In genomic region chr7:120931243-120931642, GRCh38 we compare ENCODE assay signal across 20 cellular contexts. TPM values are rescaled to one million over a fixed set of nuclear protein-coding genes. Genes with fewer than 3 reads are reported as not detected.
DNase-seq lines count a peak whose midpoint lies in the region; ATAC-seq and TF ChIP-seq lines count a peak whose summit lies in the region.
"Had no signal": no experiment of that assay in that cellular context is flagged by ENCODE, and none has a peak within 500 bp of the region (broad histone marks: within the 10 kb centered on the region; RNA-seq: fewer than 3 reads in every experiment).

No MANE protein-coding gene starts in this region.

- ATAC-seq in stimulated activated effector memory CD8-positive, alpha-beta T cell treated with anti-CD3 and anti-CD28 coated beads, Interleukin-12 subunit alpha, Interleukin-12 subunit beta, amount 100 ng/mL, for 72 hours: no peak

- peak; percentile 24 for DNase-seq in NCI-H446 treated with DMSO at 0.1 percent for 48 hours (lab: John Stamatoyannopoulos, UW)
- no peak for DNase-seq in NCI-H446 (lab: John Stamatoyannopoulos, UW)
- peak; percentile 13 for DNase-seq in LHCN-M2 (ENCODE audit: low read depth)
- peak; percentile 68 for DNase-seq in dermis microvascular lymphatic vessel endothelial cell (ENCODE audit: low read depth in 2 of 2)
- DNase-seq in stimulated activated effector memory CD8-positive, alpha-beta T cell treated with anti-CD3 and anti-CD28 coated beads, Interleukin-12 subunit alpha, Interleukin-12 subunit beta, amount 100 ng/mL, for 72 hours (ENCODE audit: low spot score in 2 of 2): no peak
- no peak for DNase-seq in kidney tubule cell (ENCODE audit: low spot score)
- DNase-seq in H9: no peak
- no peak for DNase-seq in Caco-2
- DNase-seq: 8988T; CD4-positive, CD25-positive, alpha-beta regulatory T cell; DMS153; NCI-H1105 treated with DMSO at 0.1 percent for 48 hours; NCI-H1694; NCI-H2081 treated with DMSO at 0.1 percent for 48 hours; NCI-H510A; NCI-H774; Right ventricle myocardium superior had no signal

- no peak overlapping the region for H2BK15ac ChIP-seq in H9 (ENCODE audit: low read depth, low read length)

- no peak overlapping the region for H4K91ac ChIP-seq in H9 (ENCODE audit: insufficient read length, low read depth, low read length)

- no peak overlapping the region for H3K4me3 Mint-ChIP-seq in stimulated activated effector memory CD8-positive, alpha-beta T cell treated with anti-CD3 and anti-CD28 coated beads, Interleukin-12 subunit alpha, Interleukin-12 subunit beta, amount 100 ng/mL, for 72 hours
- H3K4me3 Mint-ChIP-seq in H9 (no peak overlapping the region), Caco-2 (ENCODE audit: unreplicated experiment) (no peak overlapping the region)
- H3K4me3 Mint-ChIP-seq: B cell; CD4-positive, CD25-positive, alpha-beta regulatory T cell had no signal

- no peak overlapping the region for H3K14ac ChIP-seq in H9 (ENCODE audit: insufficient read depth, low read length)

- no peak for TF ChIP-seq CTCF in H9 (conservative IDR thresholded peaks at IDR 0.05)
- no peak for TF ChIP-seq CTCF in Caco-2 (IDR thresholded peaks at IDR 0.05; ENCODE audit: insufficient read depth in 1 of 2, low read depth in 1 of 2, low read length in 1 of 2, severe bottlenecking in 1 of 2, unreplicated experiment in 1 of 2)

- H3K23me2 ChIP-seq in H9 (ENCODE audit: insufficient read length, low read depth, low read length, poor library complexity, severe bottlenecking): no peaks in the 10 kb centered on the region

- CTCF ChIA-PET in Caco-2 (lab: Charles Lee): interaction anchor here (0.6 kb wide), 1 partner anchor 20 kb away, joined by 4 read pairs; no protein-coding TSS in a partner anchor

- no peaks in the 10 kb centered on the region for H3K36me3 ChIP-seq in Caco-2 (ENCODE audit: control insufficient read depth, insufficient read depth, low read length)
- H3K36me3 ChIP-seq: HAP-1 had no signal

- no peak overlapping the region for H3K18ac ChIP-seq in H9 (ENCODE audit: insufficient read length, low read depth, low read length)

- H3K4me1 Mint-ChIP-seq in stimulated activated effector memory CD8-positive, alpha-beta T cell treated with anti-CD3 and anti-CD28 coated beads, Interleukin-12 subunit alpha, Interleukin-12 subunit beta, amount 100 ng/mL, for 72 hours: no peaks in the 10 kb centered on the region
- peaks cover 16% of the 10 kb centered on the region in 2 experiments for H3K4me1 Mint-ChIP-seq in H9
- H3K4me1 Mint-ChIP-seq in Caco-2 (ENCODE audit: low read depth, unreplicated experiment): no peaks in the 10 kb centered on the region

- no peak overlapping the region for H4K8ac ChIP-seq in H9 (replicated peaks; ENCODE audit: insufficient read length, low read depth, low read length)

- H3K4me1 ChIP-seq in H9 (ENCODE audit: insufficient read depth, low read length) (peaks cover 6% of the 10 kb centered on the region; the same call in 1 of the 2 replicates), Caco-2 (no peaks in the 10 kb centered on the region)

- H3K56ac ChIP-seq in H9 (ENCODE audit: insufficient read length, low read depth, low read length): no peak overlapping the region

- no peaks in the 10 kb centered on the region for H3K27me3 Mint-ChIP-seq in H9 (ENCODE audit: low read depth)
- peaks cover 4% of the 10 kb centered on the region for H3K27me3 Mint-ChIP-seq in Caco-2 (ENCODE audit: insufficient read depth, unreplicated experiment)

- H4K5ac ChIP-seq in H9 (ENCODE audit: insufficient read length, low read depth, low read length): no peak overlapping the region

- no TSS peak for BruUV-seq in Caco-2 (replicated peaks; lab: Mats Ljungman, UMichigan)

- no peak overlapping the region for H2BK12ac ChIP-seq in H9 (ENCODE audit: insufficient read length, low read depth, low read length)

- no peak overlapping the region for H3T11ph ChIP-seq in H9 (ENCODE audit: low read length)

- H3K23ac ChIP-seq in H9 (ENCODE audit: insufficient read length, low read depth, low read length): no peak overlapping the region

- H3K79me1 ChIP-seq in H9 (ENCODE audit: insufficient read depth, low read depth, low read length, poor library complexity, severe bottlenecking): no peaks in the 10 kb centered on the region

- H3K36me3 Mint-ChIP-seq in stimulated activated effector memory CD8-positive, alpha-beta T cell treated with anti-CD3 and anti-CD28 coated beads, Interleukin-12 subunit alpha, Interleukin-12 subunit beta, amount 100 ng/mL, for 72 hours: peaks cover 6% of the 10 kb centered on the region
- H3K36me3 Mint-ChIP-seq in H9 (ENCODE audit: insufficient read depth in 1 of 3, low read depth in 3 of 3) (no peaks in the 10 kb centered on the region), Caco-2 (ENCODE audit: insufficient read depth, unreplicated experiment) (no peaks in the 10 kb centered on the region)
- H3K36me3 Mint-ChIP-seq: CD4-positive, CD25-positive, alpha-beta regulatory T cell had no signal

- no peak overlapping the region for H2BK20ac ChIP-seq in H9 (ENCODE audit: low read depth, low read length, poor library complexity, severe bottlenecking)

- H3K27me3 ChIP-seq in H9 (ENCODE audit: insufficient read depth, low read length): no peaks in the 10 kb centered on the region
- H3K27me3 ChIP-seq in Caco-2 (replicated peaks; ENCODE audit: control insufficient read depth, insufficient read depth, low read length): no peaks in the 10 kb centered on the region

- no peaks in the 10 kb centered on the region for H4K20me1 ChIP-seq in H9 (ENCODE audit: control insufficient read depth, insufficient read depth, insufficient read length)

- H2BK120ac ChIP-seq in H9 (ENCODE audit: low read depth, low read length, poor library complexity, severe bottlenecking): no peak overlapping the region

- H3K4ac ChIP-seq in H9 (ENCODE audit: low read depth, low read length): no peak overlapping the region

- H2BK5ac ChIP-seq in H9 (ENCODE audit: insufficient read length, low read length): no peak overlapping the region

- no peak overlapping the region for H3K9ac ChIP-seq in H9 (ENCODE audit: extremely low read depth, insufficient read length, low read length)

- H3K27ac ChIP-seq in H9 (ENCODE audit: insufficient read length, low read depth, low read length): no peak overlapping the region

- H3K79me2 ChIP-seq in H9 (ENCODE audit: insufficient read depth, low read length): no peaks in the 10 kb centered on the region

- no peak overlapping the region for H2AK5ac ChIP-seq in H9 (ENCODE audit: insufficient read length, low read length)

- H3K9me3 Mint-ChIP-seq in stimulated activated effector memory CD8-positive, alpha-beta T cell treated with anti-CD3 and anti-CD28 coated beads, Interleukin-12 subunit alpha, Interleukin-12 subunit beta, amount 100 ng/mL, for 72 hours: no peaks in the 10 kb centered on the region
- H3K9me3 Mint-ChIP-seq in H9 (no peaks in the 10 kb centered on the region), Caco-2 (ENCODE audit: unreplicated experiment) (no peaks in the 10 kb centered on the region)
- H3K9me3 Mint-ChIP-seq: CD4-positive, CD25-positive, alpha-beta regulatory T cell had no signal

- POLR2A ChIA-PET in Caco-2 (lab: Charles Lee): no interaction called here

- no peak overlapping the region for H2AFZ ChIP-seq in H9 (ENCODE audit: low read length)

- intact Hi-C loops in Caco-2 (cut with micrococcal nuclease; ENCODE audit: unreplicated experiment): no loop called here

- H3K27ac Mint-ChIP-seq in stimulated activated effector memory CD8-positive, alpha-beta T cell treated with anti-CD3 and anti-CD28 coated beads, Interleukin-12 subunit alpha, Interleukin-12 subunit beta, amount 100 ng/mL, for 72 hours: peak overlapping the region; percentile 46
- H3K27ac Mint-ChIP-seq in H9 (no peak overlapping the region), Caco-2 (ENCODE audit: unreplicated experiment) (no peak overlapping the region)
- H3K27ac Mint-ChIP-seq: B cell; CD4-positive, CD25-positive, alpha-beta regulatory T cell had no signal

- H3K9me3 ChIP-seq in H9 (ENCODE audit: control insufficient read depth, low read depth, low read length) (no peaks in the 10 kb centered on the region), Caco-2 (no peaks in the 10 kb centered on the region)
- H3K9me3 ChIP-seq: HAP-1 had no signal

- WGBS in H9 (ENCODE audit: extremely low coverage, insufficient read length, low lambda C conversion rate): no CpG with 5 or more reads among the region's 1 CpG

- no peak overlapping the region for H3K4me2 ChIP-seq in H9 (ENCODE audit: insufficient read depth, insufficient read length, low read length)

- no peak overlapping the region for H3K4me3 ChIP-seq in Caco-2 (ENCODE audit: low read depth, low read length)
- H3K4me3 ChIP-seq: HAP-1 had no signal

RNA-seq across cellular contexts. Expression of gene ING3, which starts 19.3 kb away (rescaled TPM):
- total RNA-seq in LHCN-M2 (2014; rRNA removed): 20.3 and 20.7 TPM in 2 replicates
- 7.5 TPM for polyA plus RNA-seq in LHCN-M2 (2012)
- total RNA-seq in dermis microvascular lymphatic vessel endothelial cell: 21.1 and 26.3 TPM in 2 replicates
- 22.7 and 23.1 TPM in 2 replicates for total RNA-seq in H9 (2021)
- total RNA-seq in Caco-2 (2022): 13.7 and 14.6 TPM in 2 replicates

RNA-seq across cellular contexts. Expression of gene CPED1, which starts 57.3 kb away (rescaled TPM):
- 71.4 and 75.8 TPM in 2 replicates for total RNA-seq in LHCN-M2 (2014; rRNA removed)
- polyA plus RNA-seq in LHCN-M2 (2012): 28.6 TPM
- total RNA-seq in dermis microvascular lymphatic vessel endothelial cell: 0.77 and 1.0 TPM in 2 replicates
- total RNA-seq in H9 (2021): 0.13 and 0.15 TPM in 2 replicates
- total RNA-seq in Caco-2 (2022): 0.23 and 0.56 TPM in 2 replicates
- total RNA-seq: OCI-LY7 had no signal

Comparison
In these comparisons a context has a peak if more than half of its experiments do, and no peak if none do; other contexts are left out.
1. DNase-seq: peak in NCI-H446 treated with DMSO at 0.1 percent for 48 hours (single experiment), LHCN-M2 (single experiment) and dermis microvascular lymphatic vessel endothelial cell (2 of 2); none in NCI-H446 (0 of 2), stimulated activated effector memory CD8-positive, alpha-beta T cell treated with anti-CD3 and anti-CD28 coated beads, Interleukin-12 subunit alpha, Interleukin-12 subunit beta, amount 100 ng/mL, for 72 hours (0 of 2), kidney tubule cell (single experiment), H9 (single experiment) and Caco-2 (0 of 2).
2. RNA of gene CPED1, which starts 57.3 kb away (total RNA-seq): 71.4 to 75.8 TPM in LHCN-M2; 0.77 to 1.0 TPM in dermis microvascular lymphatic vessel endothelial cell, 0.23 to 0.56 TPM in Caco-2 and 0.13 to 0.15 TPM in H9; every median in the first group is over 10 times any median in the second.